Comparison of ENCODE assay signal across 1 cellular context in genomic region chr1:21659099-21659923, GRCh38.
TF ChIP-seq lines count a peak whose summit lies in the region.

No MANE protein-coding gene starts in this region.

TF ChIP-seq in H1, 55 proteins besides CTCF, POLR2A, EP300 and RAD21:
- TF ChIP-seq TCF12 (IDR thresholded peaks at IDR 0.05; ENCODE audit: low read depth, low read length) (peak; percentile 58; the same call in 1 of the 2 replicates), POLR2AphosphoS5 (IDR thresholded peaks at IDR 0.05; ENCODE audit: low read depth, low read length) (no peak), MAX (IDR thresholded peaks at IDR 0.05) (0 out of 2 replicates have a peak, but pooled peaks have one; percentile 32), TAF7 (optimal IDR thresholded peaks at IDR 0.05; ENCODE audit: borderline replicate concordance, low read depth, low read length) (peak; percentile 74), BRCA1 (IDR thresholded peaks at IDR 0.05; ENCODE audit: low read depth, low read length) (no peak), JUND (IDR thresholded peaks at IDR 0.05; ENCODE audit: low read length) (peak; percentile 52; the same call in 1 of the 2 replicates), CHD2 (IDR thresholded peaks at IDR 0.05; ENCODE audit: low read length) (no peak), E2F6 (IDR thresholded peaks at IDR 0.05) (peak; percentile 25; the same call in 1 of the 2 replicates), NRF1 (IDR thresholded peaks at IDR 0.05; ENCODE audit: low read depth, low read length) (no peak), ATF3 (IDR thresholded peaks at IDR 0.05; ENCODE audit: insufficient read depth, low read depth, low read length) (0 out of 2 replicates have a peak, but pooled peaks have one; percentile 14), ASH2L (IDR thresholded peaks at IDR 0.05; ENCODE audit: low read length) (no peak), YY1 (IDR thresholded peaks at IDR 0.05; ENCODE audit: low read depth, low read length) (peak; percentile 59; the same call in 1 of the 2 replicates), JUN (IDR thresholded peaks at IDR 0.05; ENCODE audit: low read depth, low read length) (no peak), CTBP2 (IDR thresholded peaks at IDR 0.05; ENCODE audit: borderline replicate concordance, insufficient read depth, insufficient read length, low read length) (no peak), SIX5 (IDR thresholded peaks at IDR 0.05; ENCODE audit: low read depth, low read length) (no peak), ATF2 (IDR thresholded peaks at IDR 0.05; ENCODE audit: low read length) (peak; percentile 90), SUZ12 (IDR thresholded peaks at IDR 0.05; ENCODE audit: low read length) (no peak), GABPA (IDR thresholded peaks at IDR 0.05; ENCODE audit: borderline replicate concordance, insufficient read depth, low read length) (no peak), EGR1 (IDR thresholded peaks at IDR 0.05; ENCODE audit: borderline replicate concordance, low read depth, low read length) (peak; percentile 40; the same call in 1 of the 2 replicates), USF2 (IDR thresholded peaks at IDR 0.05; ENCODE audit: low read length) (peak; percentile 29; the same call in 1 of the 2 replicates), RNF2 (IDR thresholded peaks at IDR 0.05; ENCODE audit: borderline replicate concordance, low read depth, low read length, missing control alignments, poor library complexity, severe bottlenecking) (no peak), SP1 (IDR thresholded peaks at IDR 0.05; ENCODE audit: low read depth, low read length) (0 out of 2 replicates have a peak, but pooled peaks have one; percentile 37), CHD7 (IDR thresholded peaks at IDR 0.05; ENCODE audit: insufficient replicate concordance, low read length) (no peak), CHD1 (IDR thresholded peaks at IDR 0.05; ENCODE audit: low read depth, low read length) (no peak), SIN3A (conservative IDR thresholded peaks at IDR 0.05 in 1 of 2, IDR thresholded peaks at IDR 0.05 in 1 of 2; ENCODE audit: low read depth in 1 of 2, low read length in 2 of 2) (peak; percentile 95 to 97), TAF1 (IDR thresholded peaks at IDR 0.05; ENCODE audit: low read depth, low read length) (no peak), KDM1A (IDR thresholded peaks at IDR 0.05; ENCODE audit: borderline replicate concordance, low read length) (peak; percentile 72; the same call in 1 of the 2 replicates), SAP30 (IDR thresholded peaks at IDR 0.05; ENCODE audit: insufficient read depth, insufficient replicate concordance, low read length) (no peak), KDM5A (IDR thresholded peaks at IDR 0.05; ENCODE audit: low read length) (no peak), EZH2 (IDR thresholded peaks at IDR 0.05; ENCODE audit: low read depth, low read length, severe bottlenecking) (no peak), PHF8 (conservative IDR thresholded peaks at IDR 0.05; ENCODE audit: low read depth, low read length) (no peak), POU5F1 (IDR thresholded peaks at IDR 0.05; ENCODE audit: low read depth, low read length) (no peak), MAFK (IDR thresholded peaks at IDR 0.05; ENCODE audit: low read depth, low read length) (no peak), RXRA (IDR thresholded peaks at IDR 0.05; ENCODE audit: insufficient read depth, low read depth, low read length) (no peak), HDAC2 (IDR thresholded peaks at IDR 0.05; ENCODE audit: borderline replicate concordance in 1 of 2, low read depth in 2 of 2, low read length in 2 of 2) (peak; percentile 76 to 89; a peak in 3 of 4 replicates), CBX8 (IDR thresholded peaks at IDR 0.05; ENCODE audit: borderline replicate concordance, low read depth, low read length) (no peak), CBX5 (IDR thresholded peaks at IDR 0.05; ENCODE audit: low read depth, low read length) (no peak), TEAD4 (IDR thresholded peaks at IDR 0.05; ENCODE audit: low read depth, low read length) (no peak), TBP (IDR thresholded peaks at IDR 0.05; ENCODE audit: low read depth, low read length) (0 out of 2 replicates have a peak, but pooled peaks have one; percentile 23), FOSL1 (IDR thresholded peaks at IDR 0.05; ENCODE audit: insufficient read depth, low read depth, low read length) (no peak), SP4 (IDR thresholded peaks at IDR 0.05; ENCODE audit: low read length) (no peak), BACH1 (IDR thresholded peaks at IDR 0.05; ENCODE audit: low read length) (no peak), KDM4A (IDR thresholded peaks at IDR 0.05; ENCODE audit: low read depth, low read length, severe bottlenecking) (peak; percentile 74), RFX5 (IDR thresholded peaks at IDR 0.05; ENCODE audit: borderline replicate concordance, low read depth, low read length) (no peak), SRF (IDR thresholded peaks at IDR 0.05; ENCODE audit: low read depth, low read length) (0 out of 2 replicates have a peak, but pooled peaks have one; percentile 43), CREB1 (IDR thresholded peaks at IDR 0.05) (peak; percentile 73), NANOG (IDR thresholded peaks at IDR 0.05; ENCODE audit: insufficient read depth, low read depth, low read length, poor library complexity, severe bottlenecking) (no peak), GTF2F1 (IDR thresholded peaks at IDR 0.05; ENCODE audit: borderline replicate concordance, low read depth, low read length) (no peak)
TF ChIP-seq in H1: peak in this region for 18.
